In the genomic region with DNA sequence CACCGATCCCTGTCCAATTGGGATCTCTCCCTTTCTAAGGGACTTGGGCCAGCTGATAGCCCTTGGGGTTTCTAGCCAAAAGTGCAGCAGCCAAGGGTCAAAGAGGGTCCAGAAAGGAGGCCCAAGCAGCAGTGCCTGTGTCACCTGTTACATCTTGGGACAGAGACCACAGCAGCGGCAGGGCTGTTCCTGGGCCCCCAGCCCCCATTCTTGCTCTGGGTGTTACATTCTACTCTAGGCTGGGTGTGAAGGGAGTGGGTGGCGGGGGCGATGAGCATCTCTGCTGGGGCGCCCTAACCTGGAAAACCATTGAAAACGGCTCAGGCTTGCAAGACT, we compare ENCODE assay signal across 1 cellular context.
TF ChIP-seq lines count a peak whose summit lies in the region.

No MANE protein-coding gene starts in this region.

TF ChIP-seq in GM23338, 12 proteins besides CTCF, POLR2A, EP300 and RAD21 (continued from another document):
- TF ChIP-seq, protein P1, sequence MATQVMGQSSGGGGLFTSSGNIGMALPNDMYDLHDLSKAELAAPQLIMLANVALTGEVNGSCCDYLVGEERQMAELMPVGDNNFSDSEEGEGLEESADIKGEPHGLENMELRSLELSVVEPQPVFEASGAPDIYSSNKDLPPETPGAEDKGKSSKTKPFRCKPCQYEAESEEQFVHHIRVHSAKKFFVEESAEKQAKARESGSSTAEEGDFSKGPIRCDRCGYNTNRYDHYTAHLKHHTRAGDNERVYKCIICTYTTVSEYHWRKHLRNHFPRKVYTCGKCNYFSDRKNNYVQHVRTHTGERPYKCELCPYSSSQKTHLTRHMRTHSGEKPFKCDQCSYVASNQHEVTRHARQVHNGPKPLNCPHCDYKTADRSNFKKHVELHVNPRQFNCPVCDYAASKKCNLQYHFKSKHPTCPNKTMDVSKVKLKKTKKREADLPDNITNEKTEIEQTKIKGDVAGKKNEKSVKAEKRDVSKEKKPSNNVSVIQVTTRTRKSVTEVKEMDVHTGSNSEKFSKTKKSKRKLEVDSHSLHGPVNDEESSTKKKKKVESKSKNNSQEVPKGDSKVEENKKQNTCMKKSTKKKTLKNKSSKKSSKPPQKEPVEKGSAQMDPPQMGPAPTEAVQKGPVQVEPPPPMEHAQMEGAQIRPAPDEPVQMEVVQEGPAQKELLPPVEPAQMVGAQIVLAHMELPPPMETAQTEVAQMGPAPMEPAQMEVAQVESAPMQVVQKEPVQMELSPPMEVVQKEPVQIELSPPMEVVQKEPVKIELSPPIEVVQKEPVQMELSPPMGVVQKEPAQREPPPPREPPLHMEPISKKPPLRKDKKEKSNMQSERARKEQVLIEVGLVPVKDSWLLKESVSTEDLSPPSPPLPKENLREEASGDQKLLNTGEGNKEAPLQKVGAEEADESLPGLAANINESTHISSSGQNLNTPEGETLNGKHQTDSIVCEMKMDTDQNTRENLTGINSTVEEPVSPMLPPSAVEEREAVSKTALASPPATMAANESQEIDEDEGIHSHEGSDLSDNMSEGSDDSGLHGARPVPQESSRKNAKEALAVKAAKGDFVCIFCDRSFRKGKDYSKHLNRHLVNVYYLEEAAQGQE (IDR thresholded peaks at IDR 0.05; ENCODE audit: unreplicated experiment), result no peak
- TF ChIP-seq JUNB (IDR thresholded peaks at IDR 0.05; ENCODE audit: unreplicated experiment) (no peak), NANOG (IDR thresholded peaks at IDR 0.05; ENCODE audit: borderline replicate concordance) (no peak), POLR2AphosphoS5 (IDR thresholded peaks at IDR 0.05; ENCODE audit: low read depth) (no peak), ZNF114 (CRISPR knock-in tag; IDR thresholded peaks at IDR 0.05) (no peak)
